In genomic region chr3:186679151-186679550, GRCh38 we compare ENCODE assay signal across 15 cellular contexts. TPM values are rescaled to one million over a fixed set of nuclear protein-coding genes. Genes with fewer than 3 reads are reported as not detected.
A peak's percentile ranks its signal among the peaks of the same experiment; 100 is the strongest.
DNase-seq lines count a peak whose midpoint lies in the region; ATAC-seq and TF ChIP-seq lines count a peak whose summit lies in the region.
"Had no signal": no experiment of that assay in that cellular context is flagged by ENCODE, and none has a peak within 500 bp of the region (broad histone marks: within the 10 kb centered on the region; RNA-seq: fewer than 3 reads in every experiment).

No MANE protein-coding gene starts in this region.

- DNase-seq in PC-9 (peak; percentile 21 to 60), right lobe of liver (peak; percentile 44 to 76 (median 51)), thyroid gland (peak; percentile 3 to 14), mucosa of gallbladder (ENCODE audit: low spot score) (no peak), DMS153 (lab: John Stamatoyannopoulos, UW) (no peak), 8988T (no peak)
- DNase-seq: AML-193; Caco-2; CD4-positive, alpha-beta T cell; KBM-7 had no signal

- CTCF ChIA-PET in PC-9 (lab: Charles Lee), result no interaction called here

- H3K9me2 ChIP-seq in PC-9 (ENCODE audit: insufficient read depth), result no peaks in the 10 kb centered on the region; the same call in 1 of the 2 replicates

- H3F3A ChIP-seq in PC-9 (ENCODE audit: insufficient read depth, low read depth), result no peaks in the 10 kb centered on the region

- ATAC-seq in esophagus mucosa (peak; percentile 39), right lobe of liver (peak; percentile 85 to 96 (median 92))
- ATAC-seq: A549 had no signal

- no peak for TF ChIP-seq CTCF in PC-9 (conservative IDR thresholded peaks at IDR 0.05)
- no peak for TF ChIP-seq CTCF in right lobe of liver (IDR thresholded peaks at IDR 0.05)
- no peak for TF ChIP-seq CTCF in thyroid gland (IDR thresholded peaks at IDR 0.05)

- H3K27me3 ChIP-seq in PC-9 (ENCODE audit: insufficient read depth, low read depth), result no peaks in the 10 kb centered on the region
- H3K27me3 ChIP-seq in right lobe of liver, result no peaks in the 10 kb centered on the region
- H3K27me3 ChIP-seq in thyroid gland, result no peaks in the 10 kb centered on the region

- H3K4me2 ChIP-seq in PC-9, result no peak overlapping the region
- H3K4me2 ChIP-seq: A549 had no signal

- intact Hi-C loops in PC-9 (cut with micrococcal nuclease; ENCODE audit: unreplicated experiment), result no loop called here
- intact Hi-C loops in right lobe of liver (cut with DNase I), result no loop called here
- intact Hi-C loops in thyroid gland (cut with DNase I), result no loop called here

- WGBS in right lobe of liver (ENCODE audit: insufficient coverage, low coverage, low lambda C conversion rate, missing lambda C conversion rate), result 15% methylated on average over 1 of the region's 1 CpG
- whole genome bisulfite sequencing in thyroid gland, 2 donors, result 29 to 35% methylated on average over 1 of the region's 1 CpG

- H3K4me1 ChIP-seq in PC-9 (replicated peaks; ENCODE audit: insufficient read depth) (peaks cover 7% of the 10 kb centered on the region; the same call in 1 of the 2 replicates), right lobe of liver (peaks cover 0 to 4% (median 0%) of the 10 kb centered on the region in 4 donors), thyroid gland (no peaks in the 10 kb centered on the region)
- H3K4me1 ChIP-seq: A549 had no signal

- no peaks in the 10 kb centered on the region for H3K36me3 ChIP-seq in PC-9 (ENCODE audit: low read depth)
- H3K36me3 ChIP-seq in right lobe of liver, result peaks cover 0 to 35% (median 7%) of the 10 kb centered on the region in 4 donors
- H3K36me3 ChIP-seq in thyroid gland, result no peaks in the 10 kb centered on the region
- H3K36me3 ChIP-seq: HAP-1 had no signal

- H3K27ac ChIP-seq in PC-9 (no peak overlapping the region), right lobe of liver (peak overlapping the region; percentile 14 to 85 (median 59)), thyroid gland (no peak overlapping the region)
- H3K27ac ChIP-seq: A549, C4-2B had no signal

- POLR2A ChIA-PET in PC-9 (lab: Charles Lee; ENCODE audit: unreplicated experiment), result interaction anchor here (0.6 kb wide), 1 partner anchor 18 kb away, joined by 3 read pairs; no protein-coding TSS in a partner anchor

- TF ChIP-seq POLR2A in right lobe of liver (IDR thresholded peaks at IDR 0.05), result no peak
- TF ChIP-seq POLR2A in thyroid gland (IDR thresholded peaks at IDR 0.05), result no peak

- H3K4me3 ChIP-seq in PC-9 (no peak overlapping the region), right lobe of liver (no peak overlapping the region), thyroid gland (replicated peaks in 1 of 3) (no peak overlapping the region)
- H3K4me3 ChIP-seq: A549, HAP-1 had no signal

- no peaks in the 10 kb centered on the region for H3K79me2 ChIP-seq in PC-9 (ENCODE audit: low read depth)

- no TSS peak for BruUV-seq in PC-9 (replicated peaks; lab: Mats Ljungman, UMichigan)

- H2AFZ ChIP-seq in PC-9, result no peak overlapping the region

- no peaks in the 10 kb centered on the region for H4K20me1 ChIP-seq in PC-9 (ENCODE audit: insufficient read depth)

- H3K9me3 ChIP-seq in PC-9 (ENCODE audit: insufficient read depth, low read depth) (no peaks in the 10 kb centered on the region; the same call in 1 of the 2 replicates), right lobe of liver (no peaks in the 10 kb centered on the region), thyroid gland (no peaks in the 10 kb centered on the region)
- H3K9me3 ChIP-seq: A549, Caco-2, HAP-1 had no signal

RNA-seq across cellular contexts. Expression of gene HRG, which starts 13.3 kb away (rescaled TPM):
- 0.58 and 1.3 TPM in 2 replicates for total RNA-seq in PC-9 (2021)
- 0.12 TPM for total RNA-seq in esophagus mucosa
- total RNA-seq in right lobe of liver, result 1,000 to 10,000 TPM in 2 of 6 experiments, 100 to 1,000 TPM in 4; 378 to 1,312 (median 664) TPM
- total RNA-seq in thyroid gland, result under 1 TPM in 1 of 4 donors, not detected in 3; 0.34 TPM
- total RNA-seq in mucosa of gallbladder, result 0.49 TPM
- total RNA-seq: Caco-2; CD4-positive, alpha-beta T cell; H4 had no signal

RNA-seq across cellular contexts. Expression of gene KNG1, which starts 38.0 kb away (rescaled TPM):
- total RNA-seq in PC-9 (2021) (not detected in 2 replicates), esophagus mucosa (not detected), right lobe of liver (1,000 to 10,000 TPM in 4 of 6 experiments, 100 to 1,000 TPM in 2; 432 to 1,537 (median 1,171) TPM), thyroid gland (not detected), mucosa of gallbladder (0.43 TPM)
- total RNA-seq: CD4-positive, alpha-beta T cell; H4 had no signal

RNA-seq across cellular contexts. Expression of gene FETUB, which starts 39.0 kb away (rescaled TPM):
- total RNA-seq in PC-9 (2021) (not detected in 2 replicates), esophagus mucosa (not detected), right lobe of liver (100 to 1,000 TPM in 1 of 6 experiments, 10 to 100 TPM in 3, 1 to 10 TPM in 2; 4.4 to 195 (median 47.9) TPM), thyroid gland (not detected), mucosa of gallbladder (not detected)
- total RNA-seq: Caco-2; CD4-positive, alpha-beta T cell; H4 had no signal

Comparison
In these comparisons a context has a peak if more than half of its experiments do, and no peak if none do; other contexts are left out.
1. DNase-seq: peak in PC-9 (2 of 2), right lobe of liver (3 of 3) and thyroid gland (2 of 2); none in mucosa of gallbladder (single experiment), DMS153 (single experiment) and 8988T (single experiment).
2. H3K27ac ChIP-seq: peak in right lobe of liver (3 of 3); none in PC-9 (single experiment) and thyroid gland (0 of 3).
3. RNA of gene HRG, which starts 13.3 kb away (total RNA-seq): 378 to 1,312 TPM in right lobe of liver; 0.58 to 1.3 TPM in PC-9, 0.49 TPM in mucosa of gallbladder (single experiment), 0.12 TPM in esophagus mucosa (single experiment) and 0.34 TPM in thyroid gland; every median in the first group is over 100 times any median in the second.
4. RNA of gene KNG1, which starts 38.0 kb away (total RNA-seq): 432 to 1,537 TPM in right lobe of liver; 0.43 TPM in mucosa of gallbladder (single experiment), not detected in esophagus mucosa (single experiment), not detected in PC-9 and not detected in thyroid gland; every median in the first group is over 100 times any median in the second.